Comparison of ENCODE assay signal across 11 cellular contexts in genomic region chr7:31478744-31479143, GRCh38. TPM values are rescaled to one million over a fixed set of nuclear protein-coding genes. Genes with fewer than 3 reads are reported as not detected.
DNase-seq lines count a peak whose midpoint lies in the region; ATAC-seq and TF ChIP-seq lines count a peak whose summit lies in the region.
"Had no signal": no experiment of that assay in that cellular context is flagged by ENCODE, and none has a peak within 500 bp of the region (broad histone marks: within the 10 kb centered on the region; RNA-seq: fewer than 3 reads in every experiment).

No MANE protein-coding gene starts in this region.

- H3K36me3 ChIP-seq in iPS-15b (ENCODE audit: control insufficient read depth, insufficient read depth, low read length) (peaks cover 3% of the 10 kb centered on the region), lower lobe of right lung (no peaks in the 10 kb centered on the region)
- H3K36me3 ChIP-seq: ovary had no signal

- intact Hi-C loops in lower lobe of right lung (cut with DNase I), result no loop called here

- DNase-seq in lower lobe of right lung (no peak), NCI-H2029 (lab: John Stamatoyannopoulos, UW) (no peak), caudate nucleus (lab: John Stamatoyannopoulos, UW) (no peak)
- DNase-seq: activated naive CD4-positive, alpha-beta T cell treated with Interleukin-2 at 50 U/mL for 16 hours; DND-41; ovary had no signal

- H3K4me1 ChIP-seq in iPS-15b (ENCODE audit: control insufficient read depth, insufficient read depth, low read length) (peaks cover 4% of the 10 kb centered on the region), lower lobe of right lung (no peaks in the 10 kb centered on the region)

- H3K9me3 ChIP-seq in iPS-15b (ENCODE audit: control insufficient read depth, insufficient read depth, low read length) (no peaks in the 10 kb centered on the region), lower lobe of right lung (no peaks in the 10 kb centered on the region)
- H3K9me3 ChIP-seq: ovary had no signal

- H3K27me3 ChIP-seq in iPS-15b (ENCODE audit: control insufficient read depth, insufficient read depth, low read length) (no peaks in the 10 kb centered on the region), lower lobe of right lung (ENCODE audit: low read depth) (peaks cover 4% of the 10 kb centered on the region)
- H3K27me3 ChIP-seq: ovary had no signal

- TF ChIP-seq CTCF in lower lobe of right lung (IDR thresholded peaks at IDR 0.05), result no peak

- H3K27ac ChIP-seq in lower lobe of right lung, result no peak overlapping the region
- H3K27ac ChIP-seq in caudate nucleus (ENCODE audit: low read depth, low read length), result no peak overlapping the region
- H3K27ac ChIP-seq: ovary had no signal

- no peak overlapping the region for H3K4me3 ChIP-seq in iPS-15b (ENCODE audit: low read depth, low read length)
- H3K4me3 ChIP-seq in lower lobe of right lung, result no peak overlapping the region
- H3K4me3 ChIP-seq: ovary had no signal

- peak; percentile 81 for ATAC-seq in GM18861 (IDR thresholded peaks at IDR 0.05; ENCODE audit: unreplicated experiment)
- peak; percentile 90 for ATAC-seq in GM21717 (IDR thresholded peaks at IDR 0.05; ENCODE audit: unreplicated experiment)
- peak; percentile 83 for ATAC-seq in HG03378 (IDR thresholded peaks at IDR 0.05; ENCODE audit: unreplicated experiment)
- no peak for ATAC-seq in lower lobe of right lung
- no peak for ATAC-seq in GM19397 (IDR thresholded peaks at IDR 0.05; ENCODE audit: unreplicated experiment)

- H3K9ac ChIP-seq in iPS-15b (ENCODE audit: low read depth, low read length), result peak overlapping the region; percentile 3

RNA-seq across cellular contexts. Expression of gene ITPRID1, which starts 35.1 kb away (rescaled TPM):
- total RNA-seq in lower lobe of right lung, result 0.59 TPM
- total RNA-seq: ovary had no signal

Comparison
In these comparisons a context has a peak if more than half of its experiments do, and no peak if none do; other contexts are left out.
1. ATAC-seq: peak in GM18861 (single experiment), GM21717 (single experiment) and HG03378 (single experiment); none in lower lobe of right lung (0 of 2) and GM19397 (single experiment).